ENCODE assay signal across 10 cellular contexts in the genomic region with DNA sequence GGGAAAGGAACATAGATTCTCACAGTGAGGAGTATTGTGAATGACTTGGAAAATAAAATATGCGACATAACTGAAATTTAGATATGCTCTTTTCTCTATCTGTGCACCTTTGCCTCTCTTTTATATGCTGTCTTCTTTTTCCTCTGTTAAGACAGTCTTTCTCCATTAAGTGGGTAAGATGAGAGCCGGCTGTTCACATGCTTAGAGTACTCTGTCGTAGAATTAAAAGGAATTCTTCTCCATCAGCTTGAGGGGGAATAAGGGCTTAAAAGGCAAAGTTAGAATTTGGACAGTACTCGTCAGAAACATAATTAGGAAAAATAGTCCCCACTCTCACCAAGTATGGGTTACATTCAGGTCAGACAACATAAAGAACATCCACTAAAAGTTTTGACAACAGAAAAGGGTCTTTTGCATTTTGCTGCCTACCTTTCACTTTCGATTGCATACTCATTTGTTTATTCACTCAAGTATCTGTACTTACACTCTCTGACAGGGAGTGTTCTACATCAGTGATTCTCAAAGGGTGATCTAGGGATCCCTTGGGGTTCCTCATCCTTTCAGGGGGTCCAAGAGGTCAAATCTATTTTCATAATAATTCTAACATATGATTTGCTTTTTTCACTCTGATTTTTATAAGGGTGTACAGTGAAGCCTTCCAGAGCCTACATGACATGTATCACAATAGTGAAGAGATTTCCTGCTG. TPM values are rescaled to one million over a fixed set of nuclear protein-coding genes. Genes with fewer than 3 reads are reported as not detected.
DNase-seq lines count a peak whose midpoint lies in the region; ATAC-seq and TF ChIP-seq lines count a peak whose summit lies in the region.
"Had no signal": no experiment of that assay in that cellular context is flagged by ENCODE, and none has a peak within 500 bp of the region (broad histone marks: within the 10 kb centered on the region; RNA-seq: fewer than 3 reads in every experiment).

No MANE protein-coding gene starts in this region.

- no peaks in the 10 kb centered on the region for H4K20me1 ChIP-seq in PC-9 (ENCODE audit: insufficient read depth)

- intact Hi-C loops in PC-9 (cut with micrococcal nuclease; ENCODE audit: unreplicated experiment) = no loop called here

- TF ChIP-seq CTCF in PC-9 (conservative IDR thresholded peaks at IDR 0.05) = no peak
- TF ChIP-seq CTCF in neutrophil (IDR thresholded peaks at IDR 0.05) = no peak

- no peaks in the 10 kb centered on the region for H3K9me2 ChIP-seq in PC-9 (ENCODE audit: insufficient read depth)

- ATAC-seq in activated CD4-positive, CD25-positive, alpha-beta regulatory T cell treated with anti-CD3 and anti-CD28 coated beads, Interleukin-2, amount 50 U/mL, for 24 hours = peak; percentile 61 to 63
- ATAC-seq in HG02678 (IDR thresholded peaks at IDR 0.05; ENCODE audit: unreplicated experiment) = peak; percentile 97

- no peaks in the 10 kb centered on the region for H3F3A ChIP-seq in PC-9 (ENCODE audit: insufficient read depth, low read depth)

- POLR2A ChIA-PET in PC-9 (lab: Charles Lee; ENCODE audit: unreplicated experiment) = no interaction called here

- no peaks in the 10 kb centered on the region for H3K79me2 ChIP-seq in PC-9 (ENCODE audit: low read depth)

- H2AFZ ChIP-seq in PC-9 = peak overlapping the region; percentile 68

- no peaks in the 10 kb centered on the region for H3K36me3 ChIP-seq in PC-9 (ENCODE audit: low read depth)
- H3K36me3 ChIP-seq in neutrophil = no peaks in the 10 kb centered on the region

- H3K4me1 ChIP-seq in PC-9 (replicated peaks; ENCODE audit: insufficient read depth) (no peaks in the 10 kb centered on the region), neutrophil (ENCODE audit: control insufficient read depth in 1 of 2, insufficient read depth in 1 of 2, low read depth in 1 of 2, low read length in 1 of 2) (peaks cover 22 to 24% of the 10 kb centered on the region in 2 experiments)

- H3K9me3 ChIP-seq in PC-9 (ENCODE audit: insufficient read depth, low read depth) (no peaks in the 10 kb centered on the region; the same call in 1 of the 2 replicates), neutrophil (no peaks in the 10 kb centered on the region)

- no peak for DNase-seq in activated CD4-positive, CD25-positive, alpha-beta regulatory T cell treated with anti-CD3 and anti-CD28 coated beads, Interleukin-2, amount 50 U/mL, for 72 hours
- DNase-seq in PC-9 (no peak), SW 1271 (lab: John Stamatoyannopoulos, UW) (no peak), middle frontal gyrus (ENCODE audit: extremely low spot score, low spot score) (no peak), cerebellum (ENCODE audit: low spot score) (no peak)

- BruUV-seq in PC-9 (replicated peaks; lab: Mats Ljungman, UMichigan) = no TSS peak

- H3K27me3 ChIP-seq in PC-9 (ENCODE audit: insufficient read depth, low read depth) (no peaks in the 10 kb centered on the region), neutrophil (no peaks in the 10 kb centered on the region)

- H3K27ac ChIP-seq in PC-9 = no peak overlapping the region
- H3K27ac ChIP-seq in neutrophil = peak overlapping the region; percentile 22
- H3K27ac ChIP-seq: C4-2B had no signal

- peak overlapping the region; percentile 30 for H3K4me2 ChIP-seq in PC-9

- H3K4me3 ChIP-seq in PC-9 = no peak overlapping the region
- no peak overlapping the region for H3K4me3 ChIP-seq in neutrophil (ENCODE audit: low read depth in 1 of 2, low read length in 1 of 2)
- H3K4me3 ChIP-seq: lung had no signal

- CTCF ChIA-PET in PC-9 (lab: Charles Lee) = no interaction called here

RNA-seq across cellular contexts. Expression of gene ARHGAP15, which starts 48.0 kb away (rescaled TPM):
- total RNA-seq in PC-9 (2021) = not detected in 2 replicates
- 2.9 TPM for total RNA-seq in cerebellum
